8 cellular contexts compared by ENCODE assay signal in genomic region chr9:133992780-133993634, GRCh38. TPM values are rescaled to one million over a fixed set of nuclear protein-coding genes. Genes with fewer than 3 reads are reported as not detected.
DNase-seq lines count a peak whose midpoint lies in the region; ATAC-seq and TF ChIP-seq lines count a peak whose summit lies in the region.

No MANE protein-coding gene starts in this region.

- no peak overlapping the region for H3K27ac Mint-ChIP-seq in T-helper 1 cell treated with Interleukin-12 subunit alpha and Interleukin-12 subunit beta and Interleukin-4 antibody, amounts not matched to agents 30 μg/mL and 1 μg/mL, for 36 hours

- DNase-seq in GM10248 (ENCODE audit: extremely low spot score): peak; percentile 90
- peak; percentile 36 to 90 (median 87) for DNase-seq in NCI-H1417 (lab: John Stamatoyannopoulos, UW)
- peak in 33 of 56 donors; percentile 25 to 77 (median 54) for DNase-seq in amygdala (lab: John Stamatoyannopoulos, UW)
- DNase-seq in hepatic stellate cell (ENCODE audit: low spot score): peak; percentile 85
- DNase-seq in sigmoid colon: peak; percentile 96
- no peak for DNase-seq in cortex of kidney (lab: John Stamatoyannopoulos, UW)

- H3K27me3 ChIP-seq in sigmoid colon: no peaks in the 10 kb centered on the region

- TF ChIP-seq EP300 in sigmoid colon (IDR thresholded peaks at IDR 0.05): no peak

- H3K4me1 Mint-ChIP-seq in T-helper 1 cell treated with Interleukin-12 subunit alpha and Interleukin-12 subunit beta and Interleukin-4 antibody, amounts not matched to agents 30 μg/mL and 1 μg/mL, for 36 hours (ENCODE audit: low read depth): no peaks in the 10 kb centered on the region

- H3K27me3 Mint-ChIP-seq in T-helper 1 cell treated with Interleukin-12 subunit alpha and Interleukin-12 subunit beta and Interleukin-4 antibody, amounts not matched to agents 30 μg/mL and 1 μg/mL, for 36 hours (ENCODE audit: low read depth): peaks cover 27% of the 10 kb centered on the region

- no peaks in the 10 kb centered on the region for H3K9me3 Mint-ChIP-seq in T-helper 1 cell treated with Interleukin-12 subunit alpha and Interleukin-12 subunit beta and Interleukin-4 antibody, amounts not matched to agents 30 μg/mL and 1 μg/mL, for 36 hours

- intact Hi-C loops in sigmoid colon (cut with DNase I): loop anchor here (1.0 kb wide), 1 partner anchor 31 kb away; no protein-coding TSS in a partner anchor

- H3K4me3 Mint-ChIP-seq in T-helper 1 cell treated with Interleukin-12 subunit alpha and Interleukin-12 subunit beta and Interleukin-4 antibody, amounts not matched to agents 30 μg/mL and 1 μg/mL, for 36 hours: peak overlapping the region; percentile 50

- TF ChIP-seq CTCF in GM10248 (IDR thresholded peaks at IDR 0.05; ENCODE audit: control extremely low read depth, extremely low read depth, low read depth, missing control alignments) (peak; percentile 53), sigmoid colon (IDR thresholded peaks at IDR 0.05) (peak in 2 of 4 experiments; percentile 13 to 14)

- peak; percentile 61 to 74 for TF ChIP-seq POLR2A in sigmoid colon (IDR thresholded peaks at IDR 0.05)

- peak; percentile 62 for ATAC-seq in HG02623 (IDR thresholded peaks at IDR 0.05; ENCODE audit: unreplicated experiment)

- 1% methylated on average over 74 of the region's 74 CpGs for WGBS in sigmoid colon, 2 donors

- CTCF ChIA-PET in GM10248 (lab: Yijun Ruan, JAX): interaction anchor here (0.9 to 4.6 kb wide), 44 partner anchors 8 to 459 kb away, joined by 3 to 186 read pairs (median 4); partner anchors contain the start of genes BRD3OS, SARDH and WDR5

- no peaks in the 10 kb centered on the region for H3K36me3 ChIP-seq in sigmoid colon

- H3K4me3 ChIP-seq in sigmoid colon: peak overlapping the region; percentile 69 to 77 (median 72)

- peak overlapping the region; percentile 87 to 95 (median 90) for H3K27ac ChIP-seq in sigmoid colon

- H3K36me3 Mint-ChIP-seq in T-helper 1 cell treated with Interleukin-12 subunit alpha and Interleukin-12 subunit beta and Interleukin-4 antibody, amounts not matched to agents 30 μg/mL and 1 μg/mL, for 36 hours (ENCODE audit: low read depth): no peaks in the 10 kb centered on the region

- peaks cover 0 to 37% (median 29%) of the 10 kb centered on the region in 4 donors for H3K4me1 ChIP-seq in sigmoid colon

- H3K9me3 ChIP-seq in sigmoid colon: no peaks in the 10 kb centered on the region

- POLR2A ChIA-PET in GM10248 (lab: Yijun Ruan, JAX): no interaction called here

RNA-seq across cellular contexts. Expression of gene VAV2, which starts 0.9 kb away (rescaled TPM):
- 1 to 10 TPM; 3.8 to 7.2 (median 6.6) TPM for total RNA-seq in sigmoid colon
- 10 to 100 TPM; 14.4 to 23.3 (median 18.5) TPM for polyA plus RNA-seq in sigmoid colon

RNA-seq across cellular contexts. Expression of gene BRD3OS, which starts 32.3 kb away (rescaled TPM):
- total RNA-seq in sigmoid colon: 10 to 100 TPM; 11.7 to 19.4 (median 12.7) TPM
- polyA plus RNA-seq in sigmoid colon: 1 to 10 TPM; 3.9 to 7.8 (median 4.2) TPM
